In the genomic region with DNA sequence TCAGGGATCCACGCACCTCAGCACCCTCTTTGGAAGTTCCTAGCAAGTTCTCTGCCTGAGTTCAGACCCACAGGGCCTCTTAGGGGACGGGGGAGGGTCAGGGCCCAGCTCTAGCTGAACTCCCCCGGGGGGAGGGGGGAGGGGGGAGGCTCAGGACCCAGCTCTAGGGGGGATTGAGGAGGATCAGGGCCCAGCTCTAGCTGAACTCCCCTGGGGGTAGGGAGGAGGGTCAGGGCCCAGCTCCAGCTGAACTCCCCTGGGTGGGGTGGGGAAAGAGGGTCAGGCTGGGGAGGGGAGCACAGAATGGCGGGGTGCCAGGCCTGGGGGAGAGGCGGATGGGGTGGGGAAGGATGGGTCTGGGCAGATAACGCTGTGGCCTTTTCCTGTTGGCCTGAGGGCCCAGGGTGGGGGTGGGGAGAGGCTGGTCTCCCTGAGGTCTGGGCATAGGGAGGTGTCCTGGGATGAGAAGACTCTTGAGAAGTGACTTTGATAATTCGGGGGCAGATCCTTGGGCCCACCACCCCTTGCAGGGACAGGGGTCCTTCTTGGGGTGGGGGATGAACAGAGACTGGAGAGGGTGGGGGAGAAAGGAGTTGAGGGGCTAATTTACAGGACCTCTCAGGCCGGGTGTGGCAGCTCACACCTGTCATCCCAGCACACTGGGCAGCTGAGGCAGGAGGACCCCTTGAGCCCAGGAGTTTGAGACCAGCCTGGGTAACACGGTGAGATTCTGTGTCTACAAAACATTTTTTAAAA, we compare ENCODE assay signal across 1 cellular context.
A peak's percentile ranks its signal among the peaks of the same experiment; 100 is the strongest.
TF ChIP-seq lines count a peak whose summit lies in the region.

No MANE protein-coding gene starts in this region.

TF ChIP-seq in K562, 482 proteins besides CTCF, POLR2A, EP300 and RAD21 (continued from another document and continues in another):
- TF ChIP-seq, protein P1, sequence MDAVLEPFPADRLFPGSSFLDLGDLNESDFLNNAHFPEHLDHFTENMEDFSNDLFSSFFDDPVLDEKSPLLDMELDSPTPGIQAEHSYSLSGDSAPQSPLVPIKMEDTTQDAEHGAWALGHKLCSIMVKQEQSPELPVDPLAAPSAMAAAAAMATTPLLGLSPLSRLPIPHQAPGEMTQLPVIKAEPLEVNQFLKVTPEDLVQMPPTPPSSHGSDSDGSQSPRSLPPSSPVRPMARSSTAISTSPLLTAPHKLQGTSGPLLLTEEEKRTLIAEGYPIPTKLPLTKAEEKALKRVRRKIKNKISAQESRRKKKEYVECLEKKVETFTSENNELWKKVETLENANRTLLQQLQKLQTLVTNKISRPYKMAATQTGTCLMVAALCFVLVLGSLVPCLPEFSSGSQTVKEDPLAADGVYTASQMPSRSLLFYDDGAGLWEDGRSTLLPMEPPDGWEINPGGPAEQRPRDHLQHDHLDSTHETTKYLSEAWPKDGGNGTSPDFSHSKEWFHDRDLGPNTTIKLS (IDR thresholded peaks at IDR 0.05; ENCODE audit: borderline replicate concordance, low read depth): no peak
- TF ChIP-seq E2F6 (IDR thresholded peaks at IDR 0.05; ENCODE audit: borderline replicate concordance in 1 of 2, extremely low read depth in 1 of 2, insufficient read depth in 1 of 2, insufficient read length in 1 of 2, low read depth in 1 of 2, low read length in 1 of 2, poor library complexity in 1 of 2, severe bottlenecking in 1 of 2) (no peak), SMARCA4 (IDR thresholded peaks at IDR 0.05) (peak; percentile 56; the same call in 1 of the 2 replicates), ATF2 (CRISPR knock-in tag; IDR thresholded peaks at IDR 0.05) (no peak), ETV6 (IDR thresholded peaks at IDR 0.05; ENCODE audit: borderline replicate concordance in 1 of 2, low read depth in 2 of 2, low read length in 1 of 2) (no peak), ETV6 (CRISPR knock-in tag; IDR thresholded peaks at IDR 0.05; ENCODE audit: borderline replicate concordance) (no peak), KLF13 (tag; IDR thresholded peaks at IDR 0.05; ENCODE audit: borderline replicate concordance, low read depth) (no peak), SOX6 (IDR thresholded peaks at IDR 0.05) (no peak), FOXA1 (IDR thresholded peaks at IDR 0.05; ENCODE audit: borderline replicate concordance) (no peak), HNRNPUL1 (IDR thresholded peaks at IDR 0.05; ENCODE audit: low read length) (no peak), PTRF (tag; IDR thresholded peaks at IDR 0.05) (no peak), SAP30 (IDR thresholded peaks at IDR 0.05; ENCODE audit: borderline replicate concordance, insufficient read depth, low read depth, low read length, poor library complexity, severe bottlenecking) (no peak), ZNF507 (tag; conservative IDR thresholded peaks at IDR 0.05) (no peak), ZNF41 (CRISPR knock-in tag; conservative IDR thresholded peaks at IDR 0.05) (no peak), SIN3B (IDR thresholded peaks at IDR 0.05; ENCODE audit: low read depth) (no peak), MAFF (IDR thresholded peaks at IDR 0.05; ENCODE audit: low read length) (no peak), CEBPZ (IDR thresholded peaks at IDR 0.05; ENCODE audit: borderline replicate concordance, low read depth, low read length) (no peak), RBFOX2 (IDR thresholded peaks at IDR 0.05; ENCODE audit: low read depth, low read length) (no peak; the same call in 1 of the 2 replicates), KDM4B (IDR thresholded peaks at IDR 0.05; ENCODE audit: borderline replicate concordance in 2 of 2, low read depth in 1 of 2) (no peak), PRDM10 (IDR thresholded peaks at IDR 0.05; ENCODE audit: partially characterized antibody) (peak; percentile 26), ZNF140 (CRISPR knock-in tag; IDR thresholded peaks at IDR 0.05) (no peak), ZNF282 (CRISPR knock-in tag; IDR thresholded peaks at IDR 0.05) (no peak)
- TF ChIP-seq, protein P2, sequence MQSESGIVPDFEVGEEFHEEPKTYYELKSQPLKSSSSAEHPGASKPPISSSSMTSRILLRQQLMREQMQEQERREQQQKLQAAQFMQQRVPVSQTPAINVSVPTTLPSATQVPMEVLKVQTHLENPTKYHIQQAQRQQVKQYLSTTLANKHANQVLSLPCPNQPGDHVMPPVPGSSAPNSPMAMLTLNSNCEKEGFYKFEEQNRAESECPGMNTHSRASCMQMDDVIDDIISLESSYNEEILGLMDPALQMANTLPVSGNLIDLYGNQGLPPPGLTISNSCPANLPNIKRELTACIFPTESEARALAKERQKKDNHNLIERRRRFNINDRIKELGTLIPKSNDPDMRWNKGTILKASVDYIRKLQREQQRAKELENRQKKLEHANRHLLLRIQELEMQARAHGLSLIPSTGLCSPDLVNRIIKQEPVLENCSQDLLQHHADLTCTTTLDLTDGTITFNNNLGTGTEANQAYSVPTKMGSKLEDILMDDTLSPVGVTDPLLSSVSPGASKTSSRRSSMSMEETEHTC (IDR thresholded peaks at IDR 0.05): no peak
- TF ChIP-seq, protein P3, sequence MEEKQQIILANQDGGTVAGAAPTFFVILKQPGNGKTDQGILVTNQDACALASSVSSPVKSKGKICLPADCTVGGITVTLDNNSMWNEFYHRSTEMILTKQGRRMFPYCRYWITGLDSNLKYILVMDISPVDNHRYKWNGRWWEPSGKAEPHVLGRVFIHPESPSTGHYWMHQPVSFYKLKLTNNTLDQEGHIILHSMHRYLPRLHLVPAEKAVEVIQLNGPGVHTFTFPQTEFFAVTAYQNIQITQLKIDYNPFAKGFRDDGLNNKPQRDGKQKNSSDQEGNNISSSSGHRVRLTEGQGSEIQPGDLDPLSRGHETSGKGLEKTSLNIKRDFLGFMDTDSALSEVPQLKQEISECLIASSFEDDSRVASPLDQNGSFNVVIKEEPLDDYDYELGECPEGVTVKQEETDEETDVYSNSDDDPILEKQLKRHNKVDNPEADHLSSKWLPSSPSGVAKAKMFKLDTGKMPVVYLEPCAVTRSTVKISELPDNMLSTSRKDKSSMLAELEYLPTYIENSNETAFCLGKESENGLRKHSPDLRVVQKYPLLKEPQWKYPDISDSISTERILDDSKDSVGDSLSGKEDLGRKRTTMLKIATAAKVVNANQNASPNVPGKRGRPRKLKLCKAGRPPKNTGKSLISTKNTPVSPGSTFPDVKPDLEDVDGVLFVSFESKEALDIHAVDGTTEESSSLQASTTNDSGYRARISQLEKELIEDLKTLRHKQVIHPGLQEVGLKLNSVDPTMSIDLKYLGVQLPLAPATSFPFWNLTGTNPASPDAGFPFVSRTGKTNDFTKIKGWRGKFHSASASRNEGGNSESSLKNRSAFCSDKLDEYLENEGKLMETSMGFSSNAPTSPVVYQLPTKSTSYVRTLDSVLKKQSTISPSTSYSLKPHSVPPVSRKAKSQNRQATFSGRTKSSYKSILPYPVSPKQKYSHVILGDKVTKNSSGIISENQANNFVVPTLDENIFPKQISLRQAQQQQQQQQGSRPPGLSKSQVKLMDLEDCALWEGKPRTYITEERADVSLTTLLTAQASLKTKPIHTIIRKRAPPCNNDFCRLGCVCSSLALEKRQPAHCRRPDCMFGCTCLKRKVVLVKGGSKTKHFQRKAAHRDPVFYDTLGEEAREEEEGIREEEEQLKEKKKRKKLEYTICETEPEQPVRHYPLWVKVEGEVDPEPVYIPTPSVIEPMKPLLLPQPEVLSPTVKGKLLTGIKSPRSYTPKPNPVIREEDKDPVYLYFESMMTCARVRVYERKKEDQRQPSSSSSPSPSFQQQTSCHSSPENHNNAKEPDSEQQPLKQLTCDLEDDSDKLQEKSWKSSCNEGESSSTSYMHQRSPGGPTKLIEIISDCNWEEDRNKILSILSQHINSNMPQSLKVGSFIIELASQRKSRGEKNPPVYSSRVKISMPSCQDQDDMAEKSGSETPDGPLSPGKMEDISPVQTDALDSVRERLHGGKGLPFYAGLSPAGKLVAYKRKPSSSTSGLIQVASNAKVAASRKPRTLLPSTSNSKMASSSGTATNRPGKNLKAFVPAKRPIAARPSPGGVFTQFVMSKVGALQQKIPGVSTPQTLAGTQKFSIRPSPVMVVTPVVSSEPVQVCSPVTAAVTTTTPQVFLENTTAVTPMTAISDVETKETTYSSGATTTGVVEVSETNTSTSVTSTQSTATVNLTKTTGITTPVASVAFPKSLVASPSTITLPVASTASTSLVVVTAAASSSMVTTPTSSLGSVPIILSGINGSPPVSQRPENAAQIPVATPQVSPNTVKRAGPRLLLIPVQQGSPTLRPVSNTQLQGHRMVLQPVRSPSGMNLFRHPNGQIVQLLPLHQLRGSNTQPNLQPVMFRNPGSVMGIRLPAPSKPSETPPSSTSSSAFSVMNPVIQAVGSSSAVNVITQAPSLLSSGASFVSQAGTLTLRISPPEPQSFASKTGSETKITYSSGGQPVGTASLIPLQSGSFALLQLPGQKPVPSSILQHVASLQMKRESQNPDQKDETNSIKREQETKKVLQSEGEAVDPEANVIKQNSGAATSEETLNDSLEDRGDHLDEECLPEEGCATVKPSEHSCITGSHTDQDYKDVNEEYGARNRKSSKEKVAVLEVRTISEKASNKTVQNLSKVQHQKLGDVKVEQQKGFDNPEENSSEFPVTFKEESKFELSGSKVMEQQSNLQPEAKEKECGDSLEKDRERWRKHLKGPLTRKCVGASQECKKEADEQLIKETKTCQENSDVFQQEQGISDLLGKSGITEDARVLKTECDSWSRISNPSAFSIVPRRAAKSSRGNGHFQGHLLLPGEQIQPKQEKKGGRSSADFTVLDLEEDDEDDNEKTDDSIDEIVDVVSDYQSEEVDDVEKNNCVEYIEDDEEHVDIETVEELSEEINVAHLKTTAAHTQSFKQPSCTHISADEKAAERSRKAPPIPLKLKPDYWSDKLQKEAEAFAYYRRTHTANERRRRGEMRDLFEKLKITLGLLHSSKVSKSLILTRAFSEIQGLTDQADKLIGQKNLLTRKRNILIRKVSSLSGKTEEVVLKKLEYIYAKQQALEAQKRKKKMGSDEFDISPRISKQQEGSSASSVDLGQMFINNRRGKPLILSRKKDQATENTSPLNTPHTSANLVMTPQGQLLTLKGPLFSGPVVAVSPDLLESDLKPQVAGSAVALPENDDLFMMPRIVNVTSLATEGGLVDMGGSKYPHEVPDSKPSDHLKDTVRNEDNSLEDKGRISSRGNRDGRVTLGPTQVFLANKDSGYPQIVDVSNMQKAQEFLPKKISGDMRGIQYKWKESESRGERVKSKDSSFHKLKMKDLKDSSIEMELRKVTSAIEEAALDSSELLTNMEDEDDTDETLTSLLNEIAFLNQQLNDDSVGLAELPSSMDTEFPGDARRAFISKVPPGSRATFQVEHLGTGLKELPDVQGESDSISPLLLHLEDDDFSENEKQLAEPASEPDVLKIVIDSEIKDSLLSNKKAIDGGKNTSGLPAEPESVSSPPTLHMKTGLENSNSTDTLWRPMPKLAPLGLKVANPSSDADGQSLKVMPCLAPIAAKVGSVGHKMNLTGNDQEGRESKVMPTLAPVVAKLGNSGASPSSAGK (IDR thresholded peaks at IDR 0.05): no peak
